Comparison of ENCODE assay signal across 8 cellular contexts in genomic region chr5:168269950-168270349, GRCh38. TPM values are rescaled to one million over a fixed set of nuclear protein-coding genes. Genes with fewer than 3 reads are reported as not detected.
DNase-seq lines count a peak whose midpoint lies in the region; TF ChIP-seq lines count a peak whose summit lies in the region.

No MANE protein-coding gene starts in this region.

- H3K27me3 ChIP-seq in BE2C (no peaks in the 10 kb centered on the region), H7 (ENCODE audit: control insufficient read depth, insufficient read depth, low read length) (peaks cover 3% of the 10 kb centered on the region; the same call in 1 of the 2 replicates)

- POLR2A ChIA-PET in GM10248 (lab: Yijun Ruan, JAX), result no interaction called here

- H3K36me3 ChIP-seq in BE2C (no peaks in the 10 kb centered on the region), H7 (replicated peaks; ENCODE audit: control insufficient read depth, insufficient read depth, low read length) (no peaks in the 10 kb centered on the region)

- CTCF ChIA-PET in GM10248 (lab: Yijun Ruan, JAX), result interaction anchor here (0.7 to 3.2 kb wide), 18 partner anchors 8 to 1312 kb away, joined by 3 to 18 read pairs (median 4); no protein-coding TSS in a partner anchor

- peaks cover 7% of the 10 kb centered on the region for H3K4me1 ChIP-seq in BE2C

- TF ChIP-seq CTCF in BE2C (IDR thresholded peaks at IDR 0.05; ENCODE audit: low read depth, low read length) (peak; percentile 16; the same call in 1 of the 2 replicates), GM10248 (IDR thresholded peaks at IDR 0.05; ENCODE audit: control extremely low read depth, extremely low read depth, low read depth, missing control alignments) (no peak)

- H3K4me3 ChIP-seq in BE2C (ENCODE audit: low read depth, low read length) (no peak overlapping the region), H7 (ENCODE audit: insufficient read depth, low read depth, low read length) (no peak overlapping the region)

- H3K9me3 ChIP-seq in BE2C, result no peaks in the 10 kb centered on the region

- no peak for DNase-seq in BE2C
- DNase-seq in H7, result peak; percentile 46
- DNase-seq in RPMI8226, result peak; percentile 51
- DNase-seq in islet precursor cell, result peak; percentile 68
- no peak for DNase-seq in GM10248 (ENCODE audit: extremely low spot score)
- DNase-seq in NCI-H1092 treated with DMSO at 0.1 percent for 48 hours (lab: John Stamatoyannopoulos, UW), result no peak
- DNase-seq in NCI-H1092 (lab: John Stamatoyannopoulos, UW), result no peak
- DNase-seq in activated effector memory CD4-positive, alpha-beta T cell treated with anti-CD3 and anti-CD28 coated beads, Interleukin-2, amount 50 U/mL, for 16 hours, result no peak

RNA-seq across cellular contexts. Expression of gene WWC1, which starts 21.5 kb away (rescaled TPM):
- polyA plus RNA-seq in BE2C (2012; ENCODE audit: insufficient read depth, insufficient read length, low read depth), result 4.6 TPM
- 11.8 and 15.5 TPM in 2 replicates for total RNA-seq in H7 (2014; rRNA removed; shearing (Covaris generic))

Comparison
In these comparisons a context has a peak if more than half of its experiments do, and no peak if none do; other contexts are left out.
1. DNase-seq: peak in H7 (single experiment), RPMI8226 (single experiment) and islet precursor cell (single experiment); none in BE2C (single experiment), GM10248 (single experiment), NCI-H1092 treated with DMSO at 0.1 percent for 48 hours (single experiment), NCI-H1092 (single experiment) and activated effector memory CD4-positive, alpha-beta T cell treated with anti-CD3 and anti-CD28 coated beads, Interleukin-2, amount 50 U/mL, for 16 hours (single experiment).